8 cellular contexts compared by ENCODE assay signal in the genomic region with DNA sequence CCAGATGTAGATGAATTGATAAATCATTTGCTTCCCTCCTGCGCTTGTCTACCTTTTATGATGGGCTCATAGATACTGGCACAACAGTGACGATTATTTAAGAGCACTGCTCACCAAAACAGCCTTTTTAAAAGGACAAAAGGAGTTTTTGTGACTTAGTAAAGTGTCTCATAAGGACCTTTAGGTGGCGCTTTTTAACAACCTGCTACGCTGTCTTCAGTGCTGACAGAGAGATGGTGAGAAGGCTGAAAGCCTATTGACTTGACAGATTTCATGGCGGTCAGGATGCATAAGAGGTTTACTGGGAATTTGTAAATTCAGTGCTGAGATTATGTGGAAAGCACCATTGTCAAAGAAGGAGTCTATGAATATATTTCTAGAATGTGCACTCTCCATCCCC.
DNase-seq lines count a peak whose midpoint lies in the region; TF ChIP-seq lines count a peak whose summit lies in the region.

No MANE protein-coding gene starts in this region.

- no peaks in the 10 kb centered on the region for H4K20me1 ChIP-seq in Loucy (ENCODE audit: insufficient read depth, low read length, poor library complexity, severe bottlenecking)

- no peaks in the 10 kb centered on the region for H3K79me2 ChIP-seq in Loucy (ENCODE audit: insufficient read depth, low read length)

- intact Hi-C loops in posterior cingulate gyrus (cut with DNase I) = no loop called here

- no peaks in the 10 kb centered on the region for H3K27me3 ChIP-seq in Loucy (ENCODE audit: insufficient read depth, low read length, poor library complexity, severe bottlenecking)
- no peaks in the 10 kb centered on the region for H3K27me3 ChIP-seq in WERI-Rb-1 (ENCODE audit: insufficient read depth, low read depth, severe bottlenecking)

- H3K4me2 ChIP-seq in Loucy (ENCODE audit: low read depth, low read length, poor library complexity, severe bottlenecking) = no peak overlapping the region

- H3K9me2 ChIP-seq in Loucy (replicated peaks; ENCODE audit: low read depth, low read length) = no peaks in the 10 kb centered on the region

- in situ Hi-C loops in GM13977 (cut with MboI; ENCODE audit: low pct_unique_long_range_greater_than_20kb, low sequenced_read_pairs, unreplicated experiment) = no loop called here

- no peak overlapping the region for H2AFZ ChIP-seq in Loucy (ENCODE audit: low read length)

- no peaks in the 10 kb centered on the region for H3F3A ChIP-seq in Loucy (ENCODE audit: low read depth)

- TF ChIP-seq CTCF in GM13977 (IDR thresholded peaks at IDR 0.05; ENCODE audit: extremely low read depth, insufficient read depth, missing control alignments) = peak; percentile 26
- peak; percentile 43 for TF ChIP-seq CTCF in Loucy (conservative IDR thresholded peaks at IDR 0.05; ENCODE audit: low read length)
- peak; percentile 50 for TF ChIP-seq CTCF in WERI-Rb-1 (IDR thresholded peaks at IDR 0.05; ENCODE audit: low read depth, low read length)
- TF ChIP-seq CTCF in GM10248 (IDR thresholded peaks at IDR 0.05; ENCODE audit: control extremely low read depth, extremely low read depth, low read depth, missing control alignments) = no peak

- no peaks in the 10 kb centered on the region for H3K4me1 ChIP-seq in Loucy (ENCODE audit: insufficient read depth, low read length, poor library complexity, severe bottlenecking)

- no peak overlapping the region for H3K27ac ChIP-seq in WERI-Rb-1

- POLR2A ChIA-PET in GM10248 (lab: Yijun Ruan, JAX) = no interaction called here

- no peak for DNase-seq in GM13977 (ENCODE audit: low spot score)
- peak; percentile 18 for DNase-seq in WERI-Rb-1
- peak; percentile 23 for DNase-seq in myocyte (ENCODE audit: low read depth)
- no peak for DNase-seq in GDM1 (lab: John Stamatoyannopoulos, UW)
- no peak for DNase-seq in HuH-7.5 (ENCODE audit: low spot score)
- DNase-seq in GM10248 (ENCODE audit: extremely low spot score) = no peak
- DNase-seq in posterior cingulate gyrus = no peak

- no peak overlapping the region for H3K4me3 ChIP-seq in Loucy (ENCODE audit: low read length, poor library complexity, severe bottlenecking)
- no peak overlapping the region for H3K4me3 ChIP-seq in WERI-Rb-1 (ENCODE audit: low read depth, low read length)

- CTCF ChIA-PET in GM10248 (lab: Yijun Ruan, JAX) = no interaction called here

- H3K36me3 ChIP-seq in Loucy (ENCODE audit: insufficient read depth, low read length) = no peaks in the 10 kb centered on the region
- no peaks in the 10 kb centered on the region for H3K36me3 ChIP-seq in WERI-Rb-1

- no peak overlapping the region for H3K9ac ChIP-seq in Loucy (ENCODE audit: low read depth, low read length, poor library complexity, severe bottlenecking)

- no peaks in the 10 kb centered on the region for H3K9me3 ChIP-seq in Loucy (ENCODE audit: insufficient read depth, low read depth, low read length)
- H3K9me3 ChIP-seq in WERI-Rb-1 (ENCODE audit: severe bottlenecking) = no peaks in the 10 kb centered on the region

Comparison
In these comparisons a context has a peak if more than half of its experiments do, and no peak if none do; other contexts are left out.
1. DNase-seq: peak in WERI-Rb-1 (single experiment) and myocyte (single experiment); none in GM13977 (single experiment), GDM1 (single experiment), HuH-7.5 (single experiment), GM10248 (single experiment) and posterior cingulate gyrus (0 of 10).